Comparison of ENCODE assay signal across 8 cellular contexts in the genomic region with DNA sequence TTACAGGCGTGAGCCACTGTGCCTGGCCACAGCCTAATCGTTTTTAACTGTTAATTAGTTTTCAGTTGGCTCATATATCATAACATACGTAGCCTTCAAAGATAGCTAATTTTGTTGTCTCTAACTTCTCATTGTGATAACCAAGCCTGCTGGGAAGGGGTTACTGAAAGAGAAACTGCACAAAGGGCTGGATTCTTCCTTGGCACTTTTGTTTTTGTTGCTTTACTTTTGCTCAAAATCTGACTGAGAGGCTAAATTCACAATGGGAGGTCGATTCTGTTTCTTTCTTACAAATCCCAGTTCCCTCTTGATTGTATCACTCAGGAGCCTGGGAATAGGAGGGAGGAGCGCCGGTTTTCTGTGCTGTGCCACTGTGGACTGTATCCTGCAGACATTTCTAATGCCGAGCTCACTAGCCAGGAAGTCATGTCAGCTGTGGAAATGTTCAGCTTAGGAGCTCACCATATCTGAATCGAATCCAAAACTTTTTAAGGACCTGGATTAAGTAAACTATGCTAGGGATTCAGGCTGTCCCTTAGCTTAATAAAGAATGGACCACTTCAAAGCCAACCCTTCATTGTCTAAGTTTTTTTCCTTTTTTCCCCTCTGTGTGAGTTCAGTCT.
DNase-seq lines count a peak whose midpoint lies in the region; ATAC-seq, FAIRE-seq and TF ChIP-seq lines count a peak whose summit lies in the region.

No MANE protein-coding gene starts in this region.

- TF ChIP-seq RAD21 in A549 (conservative IDR thresholded peaks at IDR 0.05 in 1 of 2, IDR thresholded peaks at IDR 0.05 in 1 of 2) = no peak

- H3K9me3 ChIP-seq in A549 (no peaks in the 10 kb centered on the region), duodenal mucosa (ENCODE audit: control insufficient read depth in 1 of 2, low read length in 2 of 2) (no peaks in the 10 kb centered on the region), mucosa of rectum (ENCODE audit: control insufficient read depth in 2 of 2, low read length in 2 of 2) (no peaks in the 10 kb centered on the region)

- POLR2A ChIA-PET in A549 (lab: Yijun Ruan, JAX) = interaction anchor here (0.6 kb wide), 1 partner anchor 120 kb away, joined by 4 read pairs; no protein-coding TSS in a partner anchor

- H3K4me2 ChIP-seq in A549 = peak overlapping the region; percentile 59

- H3K9ac ChIP-seq in duodenal mucosa (ENCODE audit: low read depth in 1 of 2, low read length in 2 of 2) (peak overlapping the region; percentile 22 to 58), mucosa of rectum (ENCODE audit: low read depth in 1 of 2, low read length in 2 of 2) (peak overlapping the region; percentile 44 to 61)

- TF ChIP-seq POLR2A in A549 (IDR thresholded peaks at IDR 0.05; ENCODE audit: low read length) = no peak

- H3K4me1 ChIP-seq in A549 (peaks cover 28% of the 10 kb centered on the region), duodenal mucosa (ENCODE audit: control insufficient read depth in 1 of 2, insufficient read depth in 2 of 2, low read length in 2 of 2) (peaks cover 20 to 23% of the 10 kb centered on the region in 2 donors), mucosa of rectum (ENCODE audit: control insufficient read depth in 2 of 2, insufficient read depth in 2 of 2, low read length in 2 of 2) (peaks cover 11 to 16% of the 10 kb centered on the region in 2 donors)

- ATAC-seq in A549 = peak; percentile 33 to 75; a peak in 4 of 6 replicates

- 52% methylated on average over 8 of the region's 8 CpGs for WGBS in A549 (ENCODE audit: missing lambda C conversion rate)

- H3K27me3 ChIP-seq in duodenal mucosa (ENCODE audit: control insufficient read depth in 1 of 2, insufficient read depth in 2 of 2, low read length in 2 of 2) (no peaks in the 10 kb centered on the region), mucosa of rectum (ENCODE audit: control insufficient read depth in 2 of 2, insufficient read depth in 2 of 2, low read length in 2 of 2) (no peaks in the 10 kb centered on the region)

- H3K36me3 ChIP-seq in duodenal mucosa (ENCODE audit: control insufficient read depth in 1 of 2, insufficient read depth in 2 of 2, low read length in 2 of 2) (no peaks in the 10 kb centered on the region), mucosa of rectum (ENCODE audit: control insufficient read depth in 2 of 2, insufficient read depth in 2 of 2, low read length in 2 of 2) (no peaks in the 10 kb centered on the region)

- DNase-seq in A549 (ENCODE audit: low read depth in 1 of 2, low spot score in 1 of 2) (no peak), NOMO-1 treated with dmso at 0.1 percent for 144 hours (lab: John Stamatoyannopoulos, UW; ENCODE audit: unreplicated experiment) (peak; percentile 47), KG1 (lab: John Stamatoyannopoulos, UW) (no peak), activated T-cell treated with anti-CD3 and anti-CD28 coated beads for 4 hours (no peak), OCI-M2 (lab: John Stamatoyannopoulos, UW; ENCODE audit: unreplicated experiment) (no peak), NCI-H1930 (lab: John Stamatoyannopoulos, UW) (no peak)

- TF ChIP-seq CTCF in A549 (IDR thresholded peaks at IDR 0.05) = no peak

- no peak for TF ChIP-seq EP300 in A549 (IDR thresholded peaks at IDR 0.05)

- H3K4me3 ChIP-seq in A549 (no peak overlapping the region), duodenal mucosa (ENCODE audit: low read depth in 1 of 2, low read length in 2 of 2) (peak overlapping the region; percentile 10 to 55), mucosa of rectum (ENCODE audit: low read length in 2 of 2) (peak overlapping the region; percentile 20 to 52)

- no peak for FAIRE-seq in A549 (lab: Jason Lieb, UNC)

- peak overlapping the region; percentile 67 to 68 for H3K27ac ChIP-seq in A549
- H3K27ac ChIP-seq in duodenal mucosa (ENCODE audit: low read depth, low read length) = peak overlapping the region; percentile 67
- peak overlapping the region; percentile 77 to 82 for H3K27ac ChIP-seq in mucosa of rectum (ENCODE audit: low read depth in 2 of 2, low read length in 2 of 2)

- CTCF ChIA-PET in A549 (lab: Yijun Ruan, JAX) = interaction anchor here (0.9 kb wide), 1 partner anchor 110 kb away, joined by 3 read pairs; no protein-coding TSS in a partner anchor

TF ChIP-seq in A549, 52 proteins besides CTCF, POLR2A, EP300 and RAD21:
- TF ChIP-seq, protein P1, sequence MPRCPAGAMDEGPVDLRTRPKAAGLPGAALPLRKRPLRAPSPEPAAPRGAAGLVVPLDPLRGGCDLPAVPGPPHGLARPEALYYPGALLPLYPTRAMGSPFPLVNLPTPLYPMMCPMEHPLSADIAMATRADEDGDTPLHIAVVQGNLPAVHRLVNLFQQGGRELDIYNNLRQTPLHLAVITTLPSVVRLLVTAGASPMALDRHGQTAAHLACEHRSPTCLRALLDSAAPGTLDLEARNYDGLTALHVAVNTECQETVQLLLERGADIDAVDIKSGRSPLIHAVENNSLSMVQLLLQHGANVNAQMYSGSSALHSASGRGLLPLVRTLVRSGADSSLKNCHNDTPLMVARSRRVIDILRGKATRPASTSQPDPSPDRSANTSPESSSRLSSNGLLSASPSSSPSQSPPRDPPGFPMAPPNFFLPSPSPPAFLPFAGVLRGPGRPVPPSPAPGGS (IDR thresholded peaks at IDR 0.05) = no peak
- TF ChIP-seq, protein P2, sequence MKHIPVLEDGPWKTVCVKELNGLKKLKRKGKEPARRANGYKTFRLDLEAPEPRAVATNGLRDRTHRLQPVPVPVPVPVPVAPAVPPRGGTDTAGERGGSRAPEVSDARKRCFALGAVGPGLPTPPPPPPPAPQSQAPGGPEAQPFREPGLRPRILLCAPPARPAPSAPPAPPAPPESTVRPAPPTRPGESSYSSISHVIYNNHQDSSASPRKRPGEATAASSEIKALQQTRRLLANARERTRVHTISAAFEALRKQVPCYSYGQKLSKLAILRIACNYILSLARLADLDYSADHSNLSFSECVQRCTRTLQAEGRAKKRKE (CRISPR knock-in tag; IDR thresholded peaks at IDR 0.05; ENCODE audit: low read depth) = no peak
TF ChIP-seq in A549: peak in this region for 0.
